In the genomic region with DNA sequence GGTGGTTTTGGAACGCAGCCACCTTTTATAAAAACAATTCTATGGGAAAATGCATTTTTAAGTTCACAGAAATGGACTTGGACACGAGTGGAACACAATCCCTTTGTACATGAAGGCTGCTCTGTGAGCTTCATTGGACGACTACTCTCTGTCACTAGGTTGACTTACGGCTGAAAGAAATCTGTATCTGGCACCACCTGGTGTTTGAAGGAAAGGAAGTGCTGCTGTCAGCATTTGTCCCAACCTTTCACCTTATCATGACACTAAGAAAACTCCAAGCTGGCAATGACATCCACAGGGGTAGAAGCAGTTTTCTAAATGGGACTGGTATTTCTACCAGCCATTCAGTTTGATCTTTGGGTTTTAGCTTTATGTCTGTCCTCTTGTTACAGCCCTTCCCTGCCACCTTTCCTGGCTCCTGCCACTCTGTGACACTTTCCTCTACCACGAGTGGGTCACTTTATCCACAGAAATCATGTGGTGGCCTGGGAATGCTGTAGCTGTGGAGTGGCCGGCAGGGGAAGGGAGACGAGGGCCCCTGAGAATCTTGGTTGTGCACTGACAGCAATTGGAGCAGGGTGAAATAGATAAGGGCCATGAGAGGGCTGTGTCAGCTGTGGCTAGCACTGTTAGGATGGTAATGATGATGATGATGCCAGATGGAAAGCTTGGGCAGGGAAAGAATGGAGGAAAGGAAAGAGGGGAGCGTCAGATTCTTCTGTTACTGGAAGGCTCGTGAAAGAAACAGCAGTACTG, we compare ENCODE assay signal across 12 cellular contexts.
A peak's percentile ranks its signal among the peaks of the same experiment; 100 is the strongest.
DNase-seq lines count a peak whose midpoint lies in the region; ATAC-seq and TF ChIP-seq lines count a peak whose summit lies in the region.
"Had no signal": no experiment of that assay in that cellular context is flagged by ENCODE, and none has a peak within 500 bp of the region (broad histone marks: within the 10 kb centered on the region; RNA-seq: fewer than 3 reads in every experiment).

No MANE protein-coding gene starts in this region.

- no peaks in the 10 kb centered on the region for H3K4me1 ChIP-seq in endodermal cell (ENCODE audit: control insufficient read depth, insufficient read depth, low read length)

- no peaks in the 10 kb centered on the region for H3K9me3 ChIP-seq in endodermal cell (ENCODE audit: control insufficient read depth, low read length)

- no peak for ATAC-seq in GM18511 (IDR thresholded peaks at IDR 0.05; ENCODE audit: unreplicated experiment)
- no peak for ATAC-seq in HG03432 (IDR thresholded peaks at IDR 0.05; ENCODE audit: unreplicated experiment)
- ATAC-seq: stimulated activated naive CD8-positive, alpha-beta T cell treated with anti-CD3 and anti-CD28 coated beads, Interleukin-15, amount 100 ng/mL, for 72 hours had no signal

- no peak overlapping the region for H3K9ac ChIP-seq in endodermal cell (ENCODE audit: extremely low read depth, low read length, poor library complexity, severe bottlenecking)

- no peak for TF ChIP-seq POLR2A in NB4 (IDR thresholded peaks at IDR 0.05; ENCODE audit: extremely low read depth, insufficient read length)

- no peaks in the 10 kb centered on the region for H3K36me3 Mint-ChIP-seq in activated naive CD4-positive, alpha-beta T cell treated with anti-CD3 and anti-CD28 coated beads for 36 hours (ENCODE audit: low read depth)
- H3K36me3 Mint-ChIP-seq in activated naive CD4-positive, alpha-beta T cell treated with anti-CD3 and anti-CD28 coated beads, Interleukin-2, amount 10 ng/mL, durations not matched to agents 7 days and 5 days, result no peaks in the 10 kb centered on the region
- H3K36me3 Mint-ChIP-seq in endodermal cell (ENCODE audit: low read depth) (no peaks in the 10 kb centered on the region), progenitor cell of endocrine pancreas (ENCODE audit: insufficient read depth) (no peaks in the 10 kb centered on the region)

- peaks cover 9% of the 10 kb centered on the region for H3K4me1 Mint-ChIP-seq in activated naive CD4-positive, alpha-beta T cell treated with anti-CD3 and anti-CD28 coated beads for 36 hours (ENCODE audit: low read depth)
- H3K4me1 Mint-ChIP-seq in activated naive CD4-positive, alpha-beta T cell treated with anti-CD3 and anti-CD28 coated beads, Interleukin-2, amount 10 ng/mL, durations not matched to agents 7 days and 5 days, result peaks cover 9% of the 10 kb centered on the region
- H3K4me1 Mint-ChIP-seq in endodermal cell, result peaks cover 5% of the 10 kb centered on the region
- H3K4me1 Mint-ChIP-seq in progenitor cell of endocrine pancreas (ENCODE audit: low read depth), result peaks cover 6% of the 10 kb centered on the region

- H3K4me3 ChIP-seq in NB4 (ENCODE audit: low read depth, low read length), result no peak overlapping the region
- no peak overlapping the region for H3K4me3 ChIP-seq in endodermal cell (ENCODE audit: low read length)

- H3K4me3 Mint-ChIP-seq in activated naive CD4-positive, alpha-beta T cell treated with anti-CD3 and anti-CD28 coated beads for 36 hours, result no peak overlapping the region
- no peak overlapping the region for H3K4me3 Mint-ChIP-seq in activated naive CD4-positive, alpha-beta T cell treated with anti-CD3 and anti-CD28 coated beads, Interleukin-2, amount 10 ng/mL, durations not matched to agents 7 days and 5 days
- no peak overlapping the region for H3K4me3 Mint-ChIP-seq in endodermal cell
- no peak overlapping the region for H3K4me3 Mint-ChIP-seq in progenitor cell of endocrine pancreas (ENCODE audit: low read depth)
- H3K4me3 Mint-ChIP-seq: dendritic cell treated with granulocyte-macrophage colony-stimulating factor and Interleukin-4, amounts not matched to agents 40 ng/mL and 50 ng/mL, for 4 days; stimulated activated naive CD8-positive, alpha-beta T cell treated with anti-CD3 and anti-CD28 coated beads, Interleukin-15, amount 100 ng/mL, for 72 hours had no signal

- no peak overlapping the region for H3K27ac Mint-ChIP-seq in activated naive CD4-positive, alpha-beta T cell treated with anti-CD3 and anti-CD28 coated beads for 36 hours
- no peak overlapping the region for H3K27ac Mint-ChIP-seq in activated naive CD4-positive, alpha-beta T cell treated with anti-CD3 and anti-CD28 coated beads, Interleukin-2, amount 10 ng/mL, durations not matched to agents 7 days and 5 days
- H3K27ac Mint-ChIP-seq in endodermal cell (no peak overlapping the region), progenitor cell of endocrine pancreas (no peak overlapping the region)
- H3K27ac Mint-ChIP-seq: dendritic cell treated with granulocyte-macrophage colony-stimulating factor and Interleukin-4, amounts not matched to agents 40 ng/mL and 50 ng/mL, for 4 days; stimulated activated naive CD8-positive, alpha-beta T cell treated with anti-CD3 and anti-CD28 coated beads, Interleukin-15, amount 100 ng/mL, for 72 hours had no signal

- H3K27me3 ChIP-seq in endodermal cell (ENCODE audit: control insufficient read depth, insufficient read depth, low read length, poor library complexity, severe bottlenecking), result no peaks in the 10 kb centered on the region

- CTCF ChIA-PET in activated naive CD4-positive, alpha-beta T cell treated with anti-CD3 and anti-CD28 coated beads for 36 hours (lab: Charles Lee), result interaction anchor here (0.7 to 8.3 kb wide), 6 partner anchors 9 to 278 kb away, joined by 3 to 70 read pairs (median 4); no protein-coding TSS in a partner anchor
- CTCF ChIA-PET in activated naive CD4-positive, alpha-beta T cell treated with anti-CD3 and anti-CD28 coated beads, Interleukin-2, amount 10 ng/mL, durations not matched to agents 7 days and 5 days (lab: Charles Lee), result interaction anchor here (1.0 to 8.0 kb wide), 11 partner anchors 15 to 135 kb away, joined by 3 to 139 read pairs (median 4); no protein-coding TSS in a partner anchor

- 73 to 79% methylated on average over 7 to 9 of the region's 9 CpGs for WGBS in endodermal cell (ENCODE audit: insufficient coverage in 1 of 2, insufficient read length in 1 of 2), 2 experiments

- DNase-seq in activated naive CD4-positive, alpha-beta T cell treated with anti-CD3 and anti-CD28 coated beads for 36 hours, result peak; percentile 22
- DNase-seq in activated naive CD4-positive, alpha-beta T cell treated with anti-CD3 and anti-CD28 coated beads, Interleukin-2, amount 10 ng/mL, durations not matched to agents 7 days and 5 days, result no peak
- DNase-seq in NB4 (ENCODE audit: low read depth) (peak; percentile 12), endodermal cell (no peak), progenitor cell of endocrine pancreas (ENCODE audit: low spot score, unreplicated experiment) (no peak), NCI-H2227 (lab: John Stamatoyannopoulos, UW; ENCODE audit: unreplicated experiment) (no peak)
- DNase-seq: activated effector memory CD4-positive, alpha-beta T cell treated with anti-CD3 and anti-CD28 coated beads, Interleukin-2, amount 50 U/mL, for 16 hours; NK-92 treated with Interleukin-12 subunit alpha and Interleukin-12 subunit beta, amount 100 ng/mL, for 24 hours; stimulated activated naive CD8-positive, alpha-beta T cell treated with anti-CD3 and anti-CD28 coated beads, Interleukin-15, amount 100 ng/mL, for 72 hours had no signal

- H3K9me3 Mint-ChIP-seq in activated naive CD4-positive, alpha-beta T cell treated with anti-CD3 and anti-CD28 coated beads for 36 hours, result no peaks in the 10 kb centered on the region
- H3K9me3 Mint-ChIP-seq in activated naive CD4-positive, alpha-beta T cell treated with anti-CD3 and anti-CD28 coated beads, Interleukin-2, amount 10 ng/mL, durations not matched to agents 7 days and 5 days, result no peaks in the 10 kb centered on the region
- H3K9me3 Mint-ChIP-seq in endodermal cell, result no peaks in the 10 kb centered on the region
- H3K9me3 Mint-ChIP-seq in progenitor cell of endocrine pancreas (ENCODE audit: low read depth), result no peaks in the 10 kb centered on the region
- H3K9me3 Mint-ChIP-seq: dendritic cell treated with granulocyte-macrophage colony-stimulating factor and Interleukin-4, amounts not matched to agents 40 ng/mL and 50 ng/mL, for 4 days; stimulated activated naive CD8-positive, alpha-beta T cell treated with anti-CD3 and anti-CD28 coated beads, Interleukin-15, amount 100 ng/mL, for 72 hours had no signal

- H3K27me3 Mint-ChIP-seq in activated naive CD4-positive, alpha-beta T cell treated with anti-CD3 and anti-CD28 coated beads for 36 hours (ENCODE audit: low read depth), result peaks cover 3% of the 10 kb centered on the region
- peaks cover 41% of the 10 kb centered on the region for H3K27me3 Mint-ChIP-seq in activated naive CD4-positive, alpha-beta T cell treated with anti-CD3 and anti-CD28 coated beads, Interleukin-2, amount 10 ng/mL, durations not matched to agents 7 days and 5 days
- peaks cover 2% of the 10 kb centered on the region for H3K27me3 Mint-ChIP-seq in endodermal cell (ENCODE audit: insufficient read depth)
- no peaks in the 10 kb centered on the region for H3K27me3 Mint-ChIP-seq in progenitor cell of endocrine pancreas
- H3K27me3 Mint-ChIP-seq: stimulated activated naive CD8-positive, alpha-beta T cell treated with anti-CD3 and anti-CD28 coated beads, Interleukin-15, amount 100 ng/mL, for 72 hours had no signal

- H3K27ac ChIP-seq in endodermal cell (ENCODE audit: low read depth, low read length), result no peak overlapping the region

- no peak for TF ChIP-seq CTCF in NB4 (IDR thresholded peaks at IDR 0.05; ENCODE audit: low read depth, low read length)
- TF ChIP-seq CTCF in endodermal cell (conservative IDR thresholded peaks at IDR 0.05), result peak; percentile 63
- TF ChIP-seq CTCF in progenitor cell of endocrine pancreas (IDR thresholded peaks at IDR 0.05; ENCODE audit: unreplicated experiment), result peak; percentile 39

- intact Hi-C loops in activated naive CD4-positive, alpha-beta T cell treated with anti-CD3 and anti-CD28 coated beads for 36 hours (cut with micrococcal nuclease), result no loop called here

- no peaks in the 10 kb centered on the region for H3K36me3 ChIP-seq in endodermal cell (ENCODE audit: control insufficient read depth, insufficient read depth, low read length)

Comparison
In these comparisons a context has a peak if more than half of its experiments do, and no peak if none do; other contexts are left out.
1. DNase-seq: peak in activated naive CD4-positive, alpha-beta T cell treated with anti-CD3 and anti-CD28 coated beads for 36 hours (single experiment) and NB4 (single experiment); none in activated naive CD4-positive, alpha-beta T cell treated with anti-CD3 and anti-CD28 coated beads, Interleukin-2, amount 10 ng/mL, durations not matched to agents 7 days and 5 days (single experiment), endodermal cell (single experiment), progenitor cell of endocrine pancreas (single experiment) and NCI-H2227 (single experiment).